ENCODE assay signal across 15 cellular contexts in the genomic region with DNA sequence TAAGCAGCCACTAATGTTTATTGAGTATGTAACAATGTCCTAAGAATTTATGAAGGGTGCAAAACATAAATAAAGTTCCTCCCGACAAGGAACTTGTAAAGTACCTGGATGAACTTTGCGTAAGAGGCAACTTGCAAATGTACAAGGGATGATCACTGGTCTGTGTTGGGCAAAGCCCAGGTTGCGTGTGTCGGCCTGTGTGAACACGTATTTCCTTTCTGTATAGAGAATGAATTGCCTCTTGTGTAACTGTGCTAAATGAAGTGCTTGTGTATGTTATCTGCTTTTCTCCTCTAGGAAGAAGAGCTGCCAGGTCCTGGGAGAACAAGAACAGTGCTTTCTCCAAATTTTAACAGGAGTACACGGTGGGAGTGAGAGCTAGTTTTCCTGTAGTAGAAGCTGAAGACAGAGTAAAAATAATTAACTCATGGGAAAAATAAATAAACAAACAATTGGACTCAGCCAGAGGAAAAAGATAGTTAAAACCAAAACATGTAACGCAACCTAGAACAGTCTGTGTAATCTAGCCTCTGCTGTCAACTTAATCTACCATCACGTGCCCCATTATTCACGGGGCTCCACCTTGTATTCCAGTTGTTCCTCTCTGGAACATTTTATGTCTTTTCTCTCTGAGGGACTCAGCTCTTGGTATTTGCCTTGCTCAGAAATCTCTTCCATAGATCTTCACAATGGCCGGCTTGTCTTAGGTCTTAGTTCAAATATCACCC.
DNase-seq lines count a peak whose midpoint lies in the region; ATAC-seq and TF ChIP-seq lines count a peak whose summit lies in the region.
"Had no signal": no experiment of that assay in that cellular context is flagged by ENCODE, and none has a peak within 500 bp of the region (broad histone marks: within the 10 kb centered on the region; RNA-seq: fewer than 3 reads in every experiment).

No MANE protein-coding gene starts in this region.

- no peaks in the 10 kb centered on the region for H3K27me3 ChIP-seq in neutrophil

- ATAC-seq in activated CD8-positive, alpha-beta T cell treated with anti-CD3 and anti-CD28 coated beads for 36 hours: no peak
- ATAC-seq in activated CD8-positive, alpha-beta T cell treated with anti-CD3 and anti-CD28 coated beads, Interleukin-2, amount 10 ng/mL, durations not matched to agents 7 days and 5 days: no peak
- ATAC-seq in central memory CD8-positive, alpha-beta T cell (replicated peaks; ENCODE audit: extremely low read depth, poor library complexity, severe bottlenecking): no peak
- no peak for ATAC-seq in GM18861 (IDR thresholded peaks at IDR 0.05; ENCODE audit: unreplicated experiment)
- ATAC-seq: right cardiac atrium had no signal

- peak overlapping the region; percentile 44 for H3K27ac Mint-ChIP-seq in activated CD8-positive, alpha-beta T cell treated with anti-CD3 and anti-CD28 coated beads for 36 hours
- H3K27ac Mint-ChIP-seq in activated CD8-positive, alpha-beta T cell treated with anti-CD3 and anti-CD28 coated beads, Interleukin-2, amount 10 ng/mL, durations not matched to agents 7 days and 5 days: no peak overlapping the region
- peak overlapping the region; percentile 11 for H3K27ac Mint-ChIP-seq in central memory CD8-positive, alpha-beta T cell (ENCODE audit: low read depth)

- no peak overlapping the region for H3K4me3 ChIP-seq in neutrophil (ENCODE audit: low read depth in 1 of 2, low read length in 1 of 2)
- H3K4me3 ChIP-seq: SK-N-MC had no signal

- no peaks in the 10 kb centered on the region for H3K27me3 Mint-ChIP-seq in activated CD8-positive, alpha-beta T cell treated with anti-CD3 and anti-CD28 coated beads for 36 hours
- H3K27me3 Mint-ChIP-seq in activated CD8-positive, alpha-beta T cell treated with anti-CD3 and anti-CD28 coated beads, Interleukin-2, amount 10 ng/mL, durations not matched to agents 7 days and 5 days (ENCODE audit: low read depth): no peaks in the 10 kb centered on the region
- H3K27me3 Mint-ChIP-seq in central memory CD8-positive, alpha-beta T cell: no peaks in the 10 kb centered on the region
- H3K27me3 Mint-ChIP-seq: brain had no signal

- H3K4me3 Mint-ChIP-seq in activated CD8-positive, alpha-beta T cell treated with anti-CD3 and anti-CD28 coated beads for 36 hours: no peak overlapping the region
- no peak overlapping the region for H3K4me3 Mint-ChIP-seq in activated CD8-positive, alpha-beta T cell treated with anti-CD3 and anti-CD28 coated beads, Interleukin-2, amount 10 ng/mL, durations not matched to agents 7 days and 5 days
- H3K4me3 Mint-ChIP-seq in central memory CD8-positive, alpha-beta T cell: no peak overlapping the region
- H3K4me3 Mint-ChIP-seq: brain had no signal

- H3K4me1 Mint-ChIP-seq in activated CD8-positive, alpha-beta T cell treated with anti-CD3 and anti-CD28 coated beads for 36 hours (ENCODE audit: low read depth): peaks cover 72% of the 10 kb centered on the region
- peaks cover 77% of the 10 kb centered on the region for H3K4me1 Mint-ChIP-seq in activated CD8-positive, alpha-beta T cell treated with anti-CD3 and anti-CD28 coated beads, Interleukin-2, amount 10 ng/mL, durations not matched to agents 7 days and 5 days (ENCODE audit: low read depth)
- peaks cover 58% of the 10 kb centered on the region for H3K4me1 Mint-ChIP-seq in central memory CD8-positive, alpha-beta T cell
- H3K4me1 Mint-ChIP-seq: brain had no signal

- H3K36me3 Mint-ChIP-seq in activated CD8-positive, alpha-beta T cell treated with anti-CD3 and anti-CD28 coated beads for 36 hours (ENCODE audit: low read depth): peaks cover 7% of the 10 kb centered on the region
- H3K36me3 Mint-ChIP-seq in activated CD8-positive, alpha-beta T cell treated with anti-CD3 and anti-CD28 coated beads, Interleukin-2, amount 10 ng/mL, durations not matched to agents 7 days and 5 days (ENCODE audit: low read depth): peaks cover 19% of the 10 kb centered on the region
- H3K36me3 Mint-ChIP-seq in central memory CD8-positive, alpha-beta T cell (ENCODE audit: insufficient read depth): peaks cover 10% of the 10 kb centered on the region
- H3K36me3 Mint-ChIP-seq: brain had no signal

- intact Hi-C loops in activated CD8-positive, alpha-beta T cell treated with anti-CD3 and anti-CD28 coated beads for 36 hours (cut with micrococcal nuclease): loop anchor here (2.0 kb wide), 1 partner anchor 35 kb away; no protein-coding TSS in a partner anchor

- H3K27ac ChIP-seq in neutrophil: peak overlapping the region; percentile 21
- H3K27ac ChIP-seq: SK-N-MC had no signal

- no peaks in the 10 kb centered on the region for H3K36me3 ChIP-seq in neutrophil

- no peak for TF ChIP-seq CTCF in activated CD8-positive, alpha-beta T cell treated with anti-CD3 and anti-CD28 coated beads for 36 hours (IDR thresholded peaks at IDR 0.05)
- no peak for TF ChIP-seq CTCF in neutrophil (IDR thresholded peaks at IDR 0.05)

- H3K9me3 Mint-ChIP-seq in activated CD8-positive, alpha-beta T cell treated with anti-CD3 and anti-CD28 coated beads for 36 hours: peaks cover 13% of the 10 kb centered on the region
- H3K9me3 Mint-ChIP-seq in activated CD8-positive, alpha-beta T cell treated with anti-CD3 and anti-CD28 coated beads, Interleukin-2, amount 10 ng/mL, durations not matched to agents 7 days and 5 days (ENCODE audit: insufficient read depth): peaks cover 6% of the 10 kb centered on the region
- H3K9me3 Mint-ChIP-seq in central memory CD8-positive, alpha-beta T cell: no peaks in the 10 kb centered on the region

- no peak for DNase-seq in activated CD8-positive, alpha-beta T cell treated with anti-CD3 and anti-CD28 coated beads for 36 hours
- no peak for DNase-seq in activated CD8-positive, alpha-beta T cell treated with anti-CD3 and anti-CD28 coated beads, Interleukin-2, amount 10 ng/mL, durations not matched to agents 7 days and 5 days
- peak; percentile 49 for DNase-seq in NOMO-1 treated with dmso at 0.1 percent for 144 hours (lab: John Stamatoyannopoulos, UW; ENCODE audit: unreplicated experiment)
- no peak for DNase-seq in central memory CD8-positive, alpha-beta T cell (ENCODE audit: low spot score in 2 of 2)
- no peak for DNase-seq in RPMI8226
- no peak for DNase-seq in NCI-H1930 (lab: John Stamatoyannopoulos, UW)
- DNase-seq: activated effector memory CD4-positive, alpha-beta T cell treated with anti-CD3 and anti-CD28 coated beads, Interleukin-2, amount 50 U/mL, for 16 hours; Kasumi-1; NCI-H1417 treated with DMSO at 0.1 percent for 48 hours; NCI-H510A; right cardiac atrium had no signal

- CTCF ChIA-PET in activated CD8-positive, alpha-beta T cell treated with anti-CD3 and anti-CD28 coated beads for 36 hours (lab: Charles Lee): interaction anchor here (0.6 to 9.7 kb wide), 17 partner anchors 10 to 208 kb away, joined by 3 to 97 read pairs (median 4); a partner anchor contains a TSS
- CTCF ChIA-PET in activated CD8-positive, alpha-beta T cell treated with anti-CD3 and anti-CD28 coated beads, Interleukin-2, amount 10 ng/mL, durations not matched to agents 7 days and 5 days (lab: Charles Lee): interaction anchor here (0.7 to 31.2 kb wide), 14 partner anchors 8 to 171 kb away, joined by 3 to 803 read pairs (median 6); a partner anchor contains a TSS

- H3K9me3 ChIP-seq in neutrophil: no peaks in the 10 kb centered on the region

- H3K4me1 ChIP-seq in neutrophil (ENCODE audit: control insufficient read depth in 1 of 2, insufficient read depth in 1 of 2, low read depth in 1 of 2, low read length in 1 of 2): peaks cover 26 to 31% of the 10 kb centered on the region in 2 experiments

- POLR2A ChIA-PET in activated CD8-positive, alpha-beta T cell treated with anti-CD3 and anti-CD28 coated beads for 36 hours (lab: Charles Lee): interaction anchor here (1.0 to 8.3 kb wide), 6 partner anchors 12 to 86 kb away, joined by 3 to 70 read pairs (median 5); a partner anchor contains a TSS
- POLR2A ChIA-PET in activated CD8-positive, alpha-beta T cell treated with anti-CD3 and anti-CD28 coated beads, Interleukin-2, amount 10 ng/mL, durations not matched to agents 7 days and 5 days (lab: Charles Lee): interaction anchor here (1.0 to 8.2 kb wide), 4 partner anchors 22 to 86 kb away, joined by 3 to 254 read pairs (median 6); a partner anchor contains a TSS
